ENCODE assay signal across 2 cellular contexts in the genomic region with DNA sequence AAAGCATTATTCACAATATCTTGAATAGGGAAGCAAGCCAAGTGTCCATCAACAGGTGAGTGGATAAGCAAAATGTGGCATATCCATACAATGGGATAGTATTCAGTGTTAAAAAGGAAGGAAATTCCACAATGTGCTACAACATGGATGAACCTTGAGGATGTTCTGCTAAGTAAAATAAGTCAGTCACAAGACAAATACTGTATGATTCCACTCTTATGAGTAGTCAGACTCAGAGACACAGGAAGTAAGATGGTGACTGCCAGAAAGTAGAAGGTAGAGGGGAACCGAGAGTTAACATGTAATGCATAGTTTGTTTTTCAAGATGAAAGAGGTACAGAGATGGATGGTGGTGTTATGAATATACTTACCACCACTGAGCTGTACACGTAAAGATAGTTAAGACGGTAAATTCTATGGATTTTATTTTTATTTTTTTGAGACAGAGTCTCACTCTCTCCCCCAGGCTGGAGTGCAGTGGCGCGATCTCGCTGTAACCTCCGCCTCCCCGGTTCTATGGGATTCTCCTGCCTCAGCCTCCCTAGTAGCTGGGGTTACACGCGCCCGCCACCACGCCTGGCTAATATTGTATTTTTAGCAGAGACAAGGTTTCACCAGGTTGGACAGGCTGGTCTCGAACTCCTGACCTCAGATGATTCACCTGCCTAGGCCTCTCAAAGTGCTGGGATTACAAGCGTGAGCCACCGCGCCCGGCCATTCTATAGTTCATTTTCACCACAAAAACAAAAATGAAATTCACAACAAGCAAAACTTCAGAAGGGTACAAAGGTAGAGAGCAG.
TF ChIP-seq lines count a peak whose summit lies in the region.

No MANE protein-coding gene starts in this region.

TF ChIP-seq in SK-N-SH, 30 proteins besides CTCF, POLR2A, EP300 and RAD21 (continued from another document):
- TF ChIP-seq REST (IDR thresholded peaks at IDR 0.05; ENCODE audit: low read depth, low read length) (no peak), FOXJ3 (CRISPR knock-in tag; IDR thresholded peaks at IDR 0.05) (no peak), FOXM1 (IDR thresholded peaks at IDR 0.05; ENCODE audit: low read depth) (no peak), USF1 (IDR thresholded peaks at IDR 0.05; ENCODE audit: borderline replicate concordance, low read depth) (no peak), TCF12 (IDR thresholded peaks at IDR 0.05) (no peak), ZBTB33 (IDR thresholded peaks at IDR 0.05; ENCODE audit: borderline replicate concordance, low read depth) (no peak), USF2 (IDR thresholded peaks at IDR 0.05; ENCODE audit: borderline replicate concordance, low read depth, low read length) (no peak), MXI1 (IDR thresholded peaks at IDR 0.05; ENCODE audit: low read depth, low read length) (no peak)
TF ChIP-seq in SK-N-SH: peak in this region for 0.

TF ChIP-seq in SK-N-SH treated with all-trans-retinoic acid at 6 μM for 48 hours, 23 proteins besides CTCF, POLR2A, EP300 and RAD21 (continued from another document):
- TF ChIP-seq, protein P1, sequence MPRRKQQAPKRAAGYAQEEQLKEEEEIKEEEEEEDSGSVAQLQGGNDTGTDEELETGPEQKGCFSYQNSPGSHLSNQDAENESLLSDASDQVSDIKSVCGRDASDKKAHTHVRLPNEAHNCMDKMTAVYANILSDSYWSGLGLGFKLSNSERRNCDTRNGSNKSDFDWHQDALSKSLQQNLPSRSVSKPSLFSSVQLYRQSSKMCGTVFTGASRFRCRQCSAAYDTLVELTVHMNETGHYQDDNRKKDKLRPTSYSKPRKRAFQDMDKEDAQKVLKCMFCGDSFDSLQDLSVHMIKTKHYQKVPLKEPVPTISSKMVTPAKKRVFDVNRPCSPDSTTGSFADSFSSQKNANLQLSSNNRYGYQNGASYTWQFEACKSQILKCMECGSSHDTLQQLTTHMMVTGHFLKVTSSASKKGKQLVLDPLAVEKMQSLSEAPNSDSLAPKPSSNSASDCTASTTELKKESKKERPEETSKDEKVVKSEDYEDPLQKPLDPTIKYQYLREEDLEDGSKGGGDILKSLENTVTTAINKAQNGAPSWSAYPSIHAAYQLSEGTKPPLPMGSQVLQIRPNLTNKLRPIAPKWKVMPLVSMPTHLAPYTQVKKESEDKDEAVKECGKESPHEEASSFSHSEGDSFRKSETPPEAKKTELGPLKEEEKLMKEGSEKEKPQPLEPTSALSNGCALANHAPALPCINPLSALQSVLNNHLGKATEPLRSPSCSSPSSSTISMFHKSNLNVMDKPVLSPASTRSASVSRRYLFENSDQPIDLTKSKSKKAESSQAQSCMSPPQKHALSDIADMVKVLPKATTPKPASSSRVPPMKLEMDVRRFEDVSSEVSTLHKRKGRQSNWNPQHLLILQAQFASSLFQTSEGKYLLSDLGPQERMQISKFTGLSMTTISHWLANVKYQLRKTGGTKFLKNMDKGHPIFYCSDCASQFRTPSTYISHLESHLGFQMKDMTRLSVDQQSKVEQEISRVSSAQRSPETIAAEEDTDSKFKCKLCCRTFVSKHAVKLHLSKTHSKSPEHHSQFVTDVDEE (CRISPR knock-in tag; IDR thresholded peaks at IDR 0.05), result no peak
- TF ChIP-seq SNAI2 (CRISPR knock-in tag; IDR thresholded peaks at IDR 0.05) (no peak), CSDC2 (CRISPR knock-in tag; IDR thresholded peaks at IDR 0.05) (no peak), ZFP30 (CRISPR knock-in tag; IDR thresholded peaks at IDR 0.05) (no peak), ZFP3 (CRISPR knock-in tag; IDR thresholded peaks at IDR 0.05) (no peak)
